34 cellular contexts compared by ENCODE assay signal in genomic region chr15:81223346-81223971, GRCh38. TPM values are rescaled to one million over a fixed set of nuclear protein-coding genes. Genes with fewer than 3 reads are reported as not detected.
"Had no signal": no experiment of that assay in that cellular context is flagged by ENCODE, and none has a peak within 500 bp of the region (broad histone marks: within the 10 kb centered on the region; RNA-seq: fewer than 3 reads in every experiment).

No MANE protein-coding gene starts in this region.

- DNase-seq: activated B cell treated with CpG ODN at 0.5 μM for 24 hours; activated CD4-positive, alpha-beta memory T cell treated with anti-CD3 and anti-CD28 coated beads for 36 hours; activated CD4-positive, alpha-beta T cell treated with anti-CD3 and anti-CD28 coated beads for 4 hours; activated CD4-positive, alpha-beta T cell treated with anti-CD3 and anti-CD28 coated beads, Interleukin-2, amount 50 U/mL, for 1 hour; activated CD4-positive, CD25-positive, alpha-beta regulatory T cell treated with anti-CD3 and anti-CD28 coated beads, Interleukin-2, amount 50 U/mL, for 72 hours; activated CD8-positive, alpha-beta memory T cell treated with anti-CD3 and anti-CD28 coated beads, Interleukin-2, amount 50 U/mL, for 48 hours; activated effector memory CD4-positive, alpha-beta T cell treated with Interleukin-2 at 50 U/mL for 16 hours; activated naive CD4-positive, alpha-beta T cell treated with anti-CD3 and anti-CD28 coated beads, Interleukin-2, amount 50 U/mL, for 16 hours; activated naive CD8-positive, alpha-beta T cell treated with anti-CD3 and anti-CD28 coated beads for 36 hours; activated T-cell treated with anti-CD3 and anti-CD28 coated beads, Interleukin-2, amount 50 U/mL, for 48 hours; amniotic stem cell; aorta; brain microvascular endothelial cell; Karpas-422; KBM-7; NCI-H1048; NCI-H1105 treated with DMSO at 0.1 percent for 48 hours; NCI-H1436; NCI-H1694; NCI-H1930; NCI-H2081 treated with DMSO at 0.1 percent for 48 hours; NCI-H226; NCI-H524 treated with DMSO at 0.1 percent for 48 hours; NCI-H748 treated with DMSO at 0.1 percent for 48 hours; NK-92 treated with Interleukin-12 subunit alpha and Interleukin-12 subunit beta, amount 100 ng/mL, for 24 hours; PC-3; Peyer's patch; RPMI8226; SIG-M5; T-cell; T-helper 17 cell had no signal

- H3K4me3 ChIP-seq: Peyer's patch had no signal

- H3K9me3 ChIP-seq: Peyer's patch had no signal

- H3K27ac ChIP-seq: brain microvascular endothelial cell, Peyer's patch, VCaP had no signal

- H3K36me3 ChIP-seq: brain microvascular endothelial cell, Peyer's patch had no signal

- H3K4me1 ChIP-seq: Peyer's patch had no signal

- ATAC-seq: PC-3, SK-N-SH treated with all-trans-retinoic acid at 6 μM for 48 hours, T-cell, T-helper 17 cell had no signal

- H3K27me3 ChIP-seq: brain microvascular endothelial cell, Peyer's patch had no signal

RNA-seq across cellular contexts. Expression of gene IL16, which starts 26.8 kb away (rescaled TPM):
- total RNA-seq: NCI-H460 had no signal
